ENCODE assay signal across 15 cellular contexts in genomic region chr12:12537421-12537820, GRCh38. TPM values are rescaled to one million over a fixed set of nuclear protein-coding genes. Genes with fewer than 3 reads are reported as not detected.
DNase-seq lines count a peak whose midpoint lies in the region; ATAC-seq and TF ChIP-seq lines count a peak whose summit lies in the region.
"Had no signal": no experiment of that assay in that cellular context is flagged by ENCODE, and none has a peak within 500 bp of the region (broad histone marks: within the 10 kb centered on the region; RNA-seq: fewer than 3 reads in every experiment).

No MANE protein-coding gene starts in this region.

- H2AK5ac ChIP-seq in IMR-90 (ENCODE audit: low read depth, low read length): no peak overlapping the region

- in situ Hi-C loops in IMR-90 (cut with MboI; ENCODE audit: low sequenced_read_pairs): no loop called here

- no peak overlapping the region for H2AFZ ChIP-seq in IMR-90 (replicated peaks; ENCODE audit: low read length, poor library complexity)

- WGBS in IMR-90 (ENCODE audit: extremely low coverage in 2 of 2, insufficient read length in 1 of 2), 2 experiments: 67% methylated on average over 1 of the region's 2 CpGs; no CpG with 5 or more reads in 1 of the 2 experiments
- WGBS in psoas muscle, 3 donors: 53 to 64% (median 53%) methylated on average over 2 of the region's 2 CpGs

- H3K4me1 ChIP-seq in IMR-90 (ENCODE audit: control insufficient read depth, insufficient read depth, low read length) (peaks cover 4% of the 10 kb centered on the region; the same call in 1 of the 2 replicates), psoas muscle (peaks cover 65% of the 10 kb centered on the region), ascending aorta (peaks cover 0 to 19% of the 10 kb centered on the region in 2 donors)

- H3K4me2 ChIP-seq in IMR-90 (ENCODE audit: low read depth, low read length): no peak overlapping the region
- H3K4me2 ChIP-seq: A549 had no signal

- H3K23ac ChIP-seq in IMR-90 (ENCODE audit: low read depth, low read length): no peak overlapping the region

- H3K27ac ChIP-seq in IMR-90 (ENCODE audit: insufficient read depth, low read length): no peak overlapping the region
- H3K27ac ChIP-seq in psoas muscle: peak overlapping the region; percentile 65
- H3K27ac ChIP-seq in ascending aorta: no peak overlapping the region

- H4K5ac ChIP-seq in IMR-90 (ENCODE audit: low read depth, low read length): no peak overlapping the region

- no peak overlapping the region for H3K9ac ChIP-seq in IMR-90 (ENCODE audit: low read depth, low read length)

- no peak for TF ChIP-seq POLR2A in IMR-90 (IDR thresholded peaks at IDR 0.05; ENCODE audit: low read depth, low read length)

- POLR2A ChIA-PET in IMR-90 (lab: Charles Lee; ENCODE audit: unreplicated experiment): no interaction called here
- POLR2A ChIA-PET in activated CD4-positive, alpha-beta T cell treated with anti-CD3 and anti-CD28 coated beads for 36 hours (lab: Charles Lee): no interaction called here

- no peak overlapping the region for H3K4me3 ChIP-seq in IMR-90 (ENCODE audit: insufficient read depth, low read depth, low read length)
- no peak overlapping the region for H3K4me3 ChIP-seq in fibroblast of mammary gland (ENCODE audit: control insufficient read depth, low read depth, low read length)
- H3K4me3 ChIP-seq in psoas muscle: no peak overlapping the region
- H3K4me3 ChIP-seq in ascending aorta: no peak overlapping the region
- H3K4me3 ChIP-seq: A549 had no signal

- no peaks in the 10 kb centered on the region for H3K27me3 Mint-ChIP-seq in activated CD4-positive, alpha-beta T cell treated with anti-CD3 and anti-CD28 coated beads for 36 hours
- H3K27me3 Mint-ChIP-seq: CD8-positive, alpha-beta memory T cell; IgD-negative memory B cell had no signal

- TF ChIP-seq CTCF in IMR-90 (conservative IDR thresholded peaks at IDR 0.05; ENCODE audit: low read depth, low read length) (no peak), fibroblast of mammary gland (conservative IDR thresholded peaks at IDR 0.05; ENCODE audit: control insufficient read depth, insufficient read depth, low read depth, low read length) (no peak), psoas muscle (IDR thresholded peaks at IDR 0.05) (no peak), ascending aorta (IDR thresholded peaks at IDR 0.05) (no peak)

- no peak overlapping the region for H2BK120ac ChIP-seq in IMR-90 (ENCODE audit: low read depth, low read length)

- no peak overlapping the region for H3K27ac Mint-ChIP-seq in activated CD4-positive, alpha-beta T cell treated with anti-CD3 and anti-CD28 coated beads for 36 hours
- H3K27ac Mint-ChIP-seq: IgD-negative memory B cell had no signal

- intact Hi-C loops in IMR-90 (cut with micrococcal nuclease) (no loop called here), psoas muscle (cut with DNase I) (no loop called here), ascending aorta (cut with DNase I) (no loop called here)
- intact Hi-C loops in activated CD4-positive, alpha-beta T cell treated with anti-CD3 and anti-CD28 coated beads for 36 hours (cut with DNase I, micrococcal nuclease): loop anchor here in 1 of 2 experiments (2.0 kb wide), 1 partner anchor 45 kb away; no protein-coding TSS in a partner anchor

- dilution Hi-C loops in IMR-90 (cut with HindIII; ENCODE audit: low sequenced_read_pairs, unreplicated experiment): no loop called here

- no peak overlapping the region for H2BK20ac ChIP-seq in IMR-90 (ENCODE audit: low read depth, low read length)

- peaks cover 38% of the 10 kb centered on the region for H3K4me1 Mint-ChIP-seq in activated CD4-positive, alpha-beta T cell treated with anti-CD3 and anti-CD28 coated beads for 36 hours

- H4K91ac ChIP-seq in IMR-90 (ENCODE audit: insufficient read depth, low read depth, low read length): no peak overlapping the region

- TF ChIP-seq RAD21 in IMR-90 (IDR thresholded peaks at IDR 0.05; ENCODE audit: low read length): no peak

- H3K27me3 ChIP-seq in IMR-90 (ENCODE audit: control insufficient read depth, insufficient read depth, low read length): no peaks in the 10 kb centered on the region
- H3K27me3 ChIP-seq in psoas muscle (ENCODE audit: insufficient read depth in 3 of 3, low read length in 2 of 3): no peaks in the 10 kb centered on the region
- no peaks in the 10 kb centered on the region for H3K27me3 ChIP-seq in ascending aorta

- no peak overlapping the region for H3K18ac ChIP-seq in IMR-90 (ENCODE audit: low read depth, low read length)

- H4K20me1 ChIP-seq in IMR-90 (ENCODE audit: insufficient read depth, low read length): no peaks in the 10 kb centered on the region; the same call in 1 of the 2 replicates

- H3K9me3 Mint-ChIP-seq in activated CD4-positive, alpha-beta T cell treated with anti-CD3 and anti-CD28 coated beads for 36 hours (ENCODE audit: low read depth): no peaks in the 10 kb centered on the region
- H3K9me3 Mint-ChIP-seq: CD8-positive, alpha-beta memory T cell had no signal

- H3K9me1 ChIP-seq in IMR-90 (ENCODE audit: insufficient read depth, low read length): no peaks in the 10 kb centered on the region; the same call in 1 of the 2 replicates

- no peak for ATAC-seq in IMR-90 (ENCODE audit: low read depth)
- no peak; the same call in 1 of the 3 replicates for ATAC-seq in SK-N-SH treated with all-trans-retinoic acid at 6 μM for 48 hours
- peak in 1 of 4 donors; percentile 35 for ATAC-seq in psoas muscle
- ATAC-seq in activated CD4-positive, alpha-beta T cell treated with anti-CD3 and anti-CD28 coated beads for 36 hours: no peak
- no peak for ATAC-seq in HG03139 (IDR thresholded peaks at IDR 0.05; ENCODE audit: unreplicated experiment)
- ATAC-seq: A549 had no signal

- DNase-seq in IMR-90 (peak; percentile 4), fibroblast of mammary gland (ENCODE audit: low read depth) (peak; percentile 38), psoas muscle (no peak), hippocampal formation (lab: John Stamatoyannopoulos, UW) (no peak), ascending aorta (ENCODE audit: low spot score in 2 of 2) (no peak)
- DNase-seq in activated CD4-positive, alpha-beta T cell treated with anti-CD3 and anti-CD28 coated beads for 36 hours: no peak
- DNase-seq: Caco-2; CD8-positive, alpha-beta memory T cell; DND-41; GDM1; HCEC 1CT had no signal

- H2AK9ac ChIP-seq in IMR-90 (replicated peaks; ENCODE audit: low read depth, low read length, poor library complexity): no peak overlapping the region

- CTCF ChIA-PET in IMR-90 (lab: Yijun Ruan, JAX): no interaction called here
- CTCF ChIA-PET in activated CD4-positive, alpha-beta T cell treated with anti-CD3 and anti-CD28 coated beads for 36 hours (lab: Charles Lee): interaction anchor here (0.6 to 1.2 kb wide), 2 partner anchors 21 to 118 kb away, joined by 3 read pairs; no protein-coding TSS in a partner anchor

- H3K79me1 ChIP-seq in IMR-90 (ENCODE audit: low read depth in 1 of 2, low read length in 2 of 2): peaks cover 5 to 16% of the 10 kb centered on the region in 2 experiments; a peak in 3 of 4 replicates

- H3K14ac ChIP-seq in IMR-90 (replicated peaks; ENCODE audit: low read depth, low read length): no peak overlapping the region

- H2BK5ac ChIP-seq in IMR-90 (ENCODE audit: low read depth, low read length, poor library complexity, severe bottlenecking): no peak overlapping the region

- no peaks in the 10 kb centered on the region for H3K9me3 ChIP-seq in IMR-90 (ENCODE audit: control insufficient read depth, insufficient read depth, low read length)
- no peaks in the 10 kb centered on the region for H3K9me3 ChIP-seq in psoas muscle
- H3K9me3 ChIP-seq in ascending aorta: no peaks in the 10 kb centered on the region
- H3K9me3 ChIP-seq: A549, Caco-2 had no signal

- H2BK15ac ChIP-seq in IMR-90 (ENCODE audit: low read depth, low read length): no peak overlapping the region

- H3K36me3 ChIP-seq in IMR-90 (ENCODE audit: control insufficient read depth, insufficient read depth, low read length): no peaks in the 10 kb centered on the region
- H3K36me3 ChIP-seq in psoas muscle (ENCODE audit: insufficient read depth in 1 of 2, low read depth in 1 of 2): no peaks in the 10 kb centered on the region
- H3K36me3 ChIP-seq in ascending aorta: no peaks in the 10 kb centered on the region

- no peak overlapping the region for H4K8ac ChIP-seq in IMR-90 (ENCODE audit: low read depth in 2 of 2, low read length in 2 of 2)

- H3K36me3 Mint-ChIP-seq in activated CD4-positive, alpha-beta T cell treated with anti-CD3 and anti-CD28 coated beads for 36 hours (ENCODE audit: low read depth): peaks cover 15% of the 10 kb centered on the region
- H3K36me3 Mint-ChIP-seq: IgD-negative memory B cell had no signal

- no peak overlapping the region for H3K56ac ChIP-seq in IMR-90 (ENCODE audit: extremely low read depth, insufficient read depth, low read length)

- H3K4me3 Mint-ChIP-seq in activated CD4-positive, alpha-beta T cell treated with anti-CD3 and anti-CD28 coated beads for 36 hours: no peak overlapping the region
- H3K4me3 Mint-ChIP-seq: CD8-positive, alpha-beta memory T cell had no signal

- no TSS peak for BruUV-seq in IMR-90 (replicated peaks; lab: Mats Ljungman, UMichigan)

- no peak overlapping the region for H3K4ac ChIP-seq in IMR-90 (ENCODE audit: low read depth, low read length)

TF ChIP-seq in IMR-90, 13 proteins besides CTCF, POLR2A, EP300 and RAD21:
- no peak for TF ChIP-seq MAZ (IDR thresholded peaks at IDR 0.05; ENCODE audit: borderline replicate concordance, low read depth, low read length)

TF ChIP-seq in SK-N-SH treated with all-trans-retinoic acid at 6 μM for 48 hours, 23 proteins besides CTCF, POLR2A, EP300 and RAD21:
- TF ChIP-seq ISL1 (CRISPR knock-in tag; IDR thresholded peaks at IDR 0.05) (peak; percentile 21; the same call in 1 of the 2 replicates), OSR1 (CRISPR knock-in tag; IDR thresholded peaks at IDR 0.05) (no peak), ZNF565 (CRISPR knock-in tag; conservative IDR thresholded peaks at IDR 0.05; ENCODE audit: low read depth) (no peak), RARB (CRISPR knock-in tag; IDR thresholded peaks at IDR 0.05) (no peak)

RNA-seq across cellular contexts. Expression of gene DUSP16, which starts 25.2 kb away (rescaled TPM):
- total RNA-seq in IMR-90 (2012; rRNA removed) (10.0 and 10.6 TPM in 2 replicates), psoas muscle (10 to 100 TPM; 14.2 to 23.8 (median 19.7) TPM), ascending aorta (54.8 TPM)
- polyA plus RNA-seq in IMR-90 (2012; rRNA removed) (4.2 and 4.7 TPM in 2 replicates), psoas muscle (1 to 10 TPM; 3.3 to 8.4 (median 4.5) TPM)
- polyA plus RNA-seq in IMR-90 (2012; cell fraction: cytosol; rRNA removed): 2.3 and 2.7 TPM in 2 replicates
- 2.7 and 4.1 TPM in 2 replicates for polyA plus RNA-seq in IMR-90 (2012; cell fraction: nucleus; rRNA removed; ENCODE audit: low replicate concordance)
- total RNA-seq in activated CD4-positive, alpha-beta T cell treated with anti-CD3 and anti-CD28 coated beads for 36 hours: 10 to 100 TPM; 39.3 to 40.4 TPM

Comparison
In these comparisons a context has a peak if more than half of its experiments do, and no peak if none do; other contexts are left out.
1. DNase-seq: peak in IMR-90 (single experiment) and fibroblast of mammary gland (single experiment); none in psoas muscle (0 of 2), activated CD4-positive, alpha-beta T cell treated with anti-CD3 and anti-CD28 coated beads for 36 hours (single experiment), hippocampal formation (0 of 2) and ascending aorta (0 of 2).